In genomic region chr15:99157456-99157855, GRCh38 we compare ENCODE assay signal across 21 cellular contexts.
"Had no signal": no experiment of that assay in that cellular context is flagged by ENCODE, and none has a peak within 500 bp of the region (broad histone marks: within the 10 kb centered on the region; RNA-seq: fewer than 3 reads in every experiment).

No MANE protein-coding gene starts in this region.

- H3K4me3 ChIP-seq: cardiac muscle cell, colonic mucosa, left ventricle myocardium inferior, mucosa of descending colon, spleen, thyroid gland had no signal

- H3K4me1 Mint-ChIP-seq: activated B cell treated with CpG ODN at 0.5 μM for 24 hours; naive thymus-derived CD8-positive, alpha-beta T cell; stimulated activated naive B cell treated with anti-CD40 and anti-IgM and Interleukin-4, amounts not matched to agents 10 μg/mL and 1 μg/mL and 100 μg/mL, for 72 hours had no signal

- H3K36me3 Mint-ChIP-seq: activated CD4-positive, alpha-beta memory T cell treated with anti-CD3 and anti-CD28 coated beads for 36 hours; activated naive CD4-positive, alpha-beta T cell treated with anti-CD3 and anti-CD28 coated beads, Interleukin-2, amount 50 U/mL, for 72 hours; naive thymus-derived CD8-positive, alpha-beta T cell; stimulated activated naive B cell treated with anti-CD40 and anti-IgM and Interleukin-4, amounts not matched to agents 10 μg/mL and 1 μg/mL and 100 μg/mL, for 72 hours had no signal

- H3K36me3 ChIP-seq: cardiac muscle cell, colonic mucosa, thyroid gland had no signal

- H3K27me3 ChIP-seq: cardiac muscle cell, colonic mucosa, spleen, thyroid gland had no signal

- FAIRE-seq: frontal cortex had no signal

- H3K9me3 Mint-ChIP-seq: activated B cell treated with CpG ODN at 0.5 μM for 24 hours; activated CD4-positive, alpha-beta memory T cell treated with anti-CD3 and anti-CD28 coated beads for 36 hours; activated naive CD4-positive, alpha-beta T cell treated with anti-CD3 and anti-CD28 coated beads, Interleukin-2, amount 50 U/mL, for 72 hours; activated T-helper 1 cell treated with anti-CD3 and anti-CD28 coated beads, Interleukin-12 subunit alpha, Interleukin-12 subunit beta, Interleukin-2, Interleukin-4 antibody, amounts not matched to agents 30 ng/mL and 10 ng/mL and 1 ng/mL, durations not matched to agents 14 hours and 24 hours and 36 hours; naive thymus-derived CD8-positive, alpha-beta T cell; stimulated activated naive B cell treated with anti-CD40 and anti-IgM and Interleukin-4, amounts not matched to agents 10 μg/mL and 1 μg/mL and 100 μg/mL, for 72 hours had no signal

- DNase-seq: activated B cell treated with CpG ODN at 0.5 μM for 24 hours; activated CD4-positive, alpha-beta memory T cell treated with anti-CD3 and anti-CD28 coated beads for 36 hours; activated CD4-positive, alpha-beta T cell treated with anti-CD3 and anti-CD28 coated beads for 4 hours; activated gamma-delta T cell treated with Interleukin-2 at 50 U/mL for 16 hours; activated T-cell treated with anti-CD3 and anti-CD28 coated beads for 4 hours; colonic mucosa; effector CD8-positive, alpha-beta T cell; head of caudate nucleus; kidney glomerular epithelial cell; left ventricle myocardium inferior; mucosa of descending colon; naive thymus-derived CD8-positive, alpha-beta T cell; spleen; stimulated activated naive B cell treated with anti-CD40 and anti-IgM and Interleukin-4, amounts not matched to agents 10 μg/mL and 1 μg/mL and 100 μg/mL, for 72 hours; T-helper 1 cell; T-helper 9 cell; thyroid gland had no signal

- H3K27ac Mint-ChIP-seq: activated B cell treated with CpG ODN at 0.5 μM for 24 hours; activated CD4-positive, alpha-beta memory T cell treated with anti-CD3 and anti-CD28 coated beads for 36 hours; activated T-helper 1 cell treated with anti-CD3 and anti-CD28 coated beads, Interleukin-12 subunit alpha, Interleukin-12 subunit beta, Interleukin-2, Interleukin-4 antibody, amounts not matched to agents 30 ng/mL and 10 ng/mL and 1 ng/mL, durations not matched to agents 14 hours and 24 hours and 36 hours; naive thymus-derived CD8-positive, alpha-beta T cell; stimulated activated naive B cell treated with anti-CD40 and anti-IgM and Interleukin-4, amounts not matched to agents 10 μg/mL and 1 μg/mL and 100 μg/mL, for 72 hours had no signal

- H3K9me3 ChIP-seq: colonic mucosa, left ventricle myocardium inferior, mucosa of descending colon, spleen, thyroid gland had no signal

- H3K27ac ChIP-seq: cardiac muscle cell, colonic mucosa, left ventricle myocardium inferior, spleen, thyroid gland had no signal

- H3K27me3 Mint-ChIP-seq: activated B cell treated with CpG ODN at 0.5 μM for 24 hours; activated CD4-positive, alpha-beta memory T cell treated with anti-CD3 and anti-CD28 coated beads for 36 hours; stimulated activated naive B cell treated with anti-CD40 and anti-IgM and Interleukin-4, amounts not matched to agents 10 μg/mL and 1 μg/mL and 100 μg/mL, for 72 hours had no signal

- H3K4me3 Mint-ChIP-seq: activated B cell treated with CpG ODN at 0.5 μM for 24 hours; activated CD4-positive, alpha-beta memory T cell treated with anti-CD3 and anti-CD28 coated beads for 36 hours; activated T-helper 1 cell treated with anti-CD3 and anti-CD28 coated beads, Interleukin-12 subunit alpha, Interleukin-12 subunit beta, Interleukin-2, Interleukin-4 antibody, amounts not matched to agents 30 ng/mL and 10 ng/mL and 1 ng/mL, durations not matched to agents 14 hours and 24 hours and 36 hours; naive thymus-derived CD8-positive, alpha-beta T cell; stimulated activated naive B cell treated with anti-CD40 and anti-IgM and Interleukin-4, amounts not matched to agents 10 μg/mL and 1 μg/mL and 100 μg/mL, for 72 hours had no signal

- H3K4me1 ChIP-seq: colonic mucosa, spleen had no signal
